24 cellular contexts compared by ENCODE assay signal in genomic region chr12:67400742-67401141, GRCh38.
"Had no signal": no experiment of that assay in that cellular context is flagged by ENCODE, and none has a peak within 500 bp of the region (broad histone marks: within the 10 kb centered on the region; RNA-seq: fewer than 3 reads in every experiment).

No MANE protein-coding gene starts in this region.

- H3K9me3 Mint-ChIP-seq: effector memory CD8-positive, alpha-beta T cell had no signal

- H3K4me1 ChIP-seq: colonic mucosa, esophagus muscularis mucosa, esophagus squamous epithelium, foreskin keratinocyte, gastroesophageal sphincter, heart left ventricle, heart right ventricle had no signal

- DNase-seq: colonic mucosa; cortex of kidney; dermis blood vessel endothelial cell; dorsolateral prefrontal cortex; effector CD4-positive, alpha-beta T cell; effector memory CD4-positive, alpha-beta T cell; effector memory CD8-positive, alpha-beta T cell; endodermal cell; erythroblast; esophagus squamous epithelium; foreskin fibroblast; foreskin keratinocyte; foreskin melanocyte; gastrocnemius medialis; glutamatergic neuron; head of caudate nucleus; heart left ventricle; heart right ventricle had no signal

- H3K4me1 Mint-ChIP-seq: endodermal cell had no signal

- H3K27me3 Mint-ChIP-seq: dendritic cell treated with granulocyte-macrophage colony-stimulating factor and Interleukin-4, amounts not matched to agents 40 ng/mL and 50 ng/mL, for 4 days had no signal

- H3K27ac ChIP-seq: colonic mucosa, coronary artery, dorsolateral prefrontal cortex, epithelial cell of prostate, esophagus muscularis mucosa, esophagus squamous epithelium, foreskin keratinocyte, gastrocnemius medialis, gastroesophageal sphincter, heart left ventricle, heart right ventricle had no signal

- H3K4me3 Mint-ChIP-seq: dendritic cell treated with granulocyte-macrophage colony-stimulating factor and Interleukin-4, amounts not matched to agents 40 ng/mL and 50 ng/mL, for 4 days; effector memory CD8-positive, alpha-beta T cell; endodermal cell had no signal

- H3K27me3 ChIP-seq: colonic mucosa, esophagus muscularis mucosa, esophagus squamous epithelium, gastrocnemius medialis, gastroesophageal sphincter, heart left ventricle, heart right ventricle had no signal

- H3K27ac Mint-ChIP-seq: dendritic cell treated with granulocyte-macrophage colony-stimulating factor and Interleukin-4, amounts not matched to agents 40 ng/mL and 50 ng/mL, for 4 days; effector memory CD8-positive, alpha-beta T cell; endodermal cell had no signal

- H3K9me3 ChIP-seq: colonic mucosa, gastrocnemius medialis had no signal

- H3K4me3 ChIP-seq: colonic mucosa, coronary artery, dorsolateral prefrontal cortex, esophagus muscularis mucosa, esophagus squamous epithelium, gastrocnemius medialis, gastroesophageal sphincter, heart left ventricle, heart right ventricle had no signal

- H3K36me3 ChIP-seq: colonic mucosa, esophagus muscularis mucosa, esophagus squamous epithelium, gastrocnemius medialis, gastroesophageal sphincter, heart left ventricle, heart right ventricle had no signal

- ATAC-seq: effector memory CD8-positive, alpha-beta T cell; esophagus mucosa; foreskin keratinocyte; gastrocnemius medialis; gastroesophageal sphincter; heart left ventricle; heart right ventricle had no signal
